22 cellular contexts compared by ENCODE assay signal in the genomic region with DNA sequence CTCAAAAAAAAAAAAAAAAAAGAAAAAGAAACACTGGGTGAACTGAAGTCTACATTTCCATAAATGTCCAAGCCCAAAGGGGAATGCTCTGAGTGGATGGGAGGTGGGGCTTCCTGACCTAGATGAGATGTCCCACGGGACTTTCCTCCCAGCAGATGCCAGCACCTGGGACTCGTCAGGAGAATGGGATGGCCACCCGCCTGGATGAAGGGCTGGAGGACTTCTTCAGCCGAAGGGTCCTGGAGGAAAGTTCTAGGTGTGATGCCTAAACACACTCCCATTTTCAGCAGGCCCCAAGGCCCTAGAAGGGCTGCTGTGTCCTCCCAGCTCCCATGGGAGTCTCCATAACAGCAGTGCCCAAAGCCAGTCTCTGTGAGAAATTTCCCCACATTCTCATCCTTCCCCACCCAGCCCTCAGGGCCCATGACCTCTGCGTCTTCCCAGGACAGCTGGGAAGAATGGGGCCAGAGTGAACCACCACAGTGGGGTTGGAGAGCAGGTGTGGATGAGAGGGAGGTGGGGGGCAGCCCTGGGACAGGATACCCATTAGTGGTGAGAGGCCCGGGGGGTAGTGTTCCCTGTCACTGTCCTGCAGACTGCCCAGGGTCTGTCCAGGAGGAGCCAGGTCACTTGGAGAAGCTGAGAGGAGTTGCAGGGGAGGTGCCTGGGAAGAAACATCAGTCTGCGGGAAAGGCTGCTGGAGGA. TPM values are rescaled to one million over a fixed set of nuclear protein-coding genes. Genes with fewer than 3 reads are reported as not detected.
"Had no signal": no experiment of that assay in that cellular context is flagged by ENCODE, and none has a peak within 500 bp of the region (broad histone marks: within the 10 kb centered on the region; RNA-seq: fewer than 3 reads in every experiment).

No MANE protein-coding gene starts in this region.

- H3K36me3 Mint-ChIP-seq: activated CD4-positive, alpha-beta memory T cell treated with anti-CD3 and anti-CD28 coated beads for 36 hours; activated naive CD4-positive, alpha-beta T cell treated with anti-CD3 and anti-CD28 coated beads, Interleukin-2, amount 50 U/mL, for 72 hours; stimulated activated naive B cell treated with anti-CD40 and anti-IgM and Interleukin-4, amounts not matched to agents 10 μg/mL and 1 μg/mL and 100 μg/mL, for 72 hours had no signal

- ATAC-seq: activated naive CD4-positive, alpha-beta T cell treated with anti-CD3 and anti-CD28 coated beads, Interleukin-2, amount 50 U/mL, for 72 hours; foreskin keratinocyte; stimulated activated naive B cell treated with anti-CD40 and anti-IgM and Interleukin-4, amounts not matched to agents 10 μg/mL and 1 μg/mL and 100 μg/mL, for 72 hours; T-helper 17 cell had no signal

- H3K36me3 ChIP-seq: adrenal gland, sigmoid colon, vagina had no signal

- H3K4me3 Mint-ChIP-seq: activated B cell treated with CpG ODN at 0.5 μM for 24 hours; activated CD4-positive, alpha-beta memory T cell treated with anti-CD3 and anti-CD28 coated beads for 36 hours; memory B cell; nephron; stimulated activated naive B cell treated with anti-CD40 and anti-IgM and Interleukin-4, amounts not matched to agents 10 μg/mL and 1 μg/mL and 100 μg/mL, for 72 hours; T-helper 17 cell had no signal

- H3K27ac ChIP-seq: adrenal gland, foreskin keratinocyte, hepatocyte, sigmoid colon, vagina had no signal

- H3K9me3 Mint-ChIP-seq: activated B cell treated with CpG ODN at 0.5 μM for 24 hours; activated CD4-positive, alpha-beta memory T cell treated with anti-CD3 and anti-CD28 coated beads for 36 hours; activated naive CD4-positive, alpha-beta T cell treated with anti-CD3 and anti-CD28 coated beads, Interleukin-2, amount 50 U/mL, for 72 hours; memory B cell; nephron; stimulated activated naive B cell treated with anti-CD40 and anti-IgM and Interleukin-4, amounts not matched to agents 10 μg/mL and 1 μg/mL and 100 μg/mL, for 72 hours had no signal

- H3K4me1 ChIP-seq: foreskin keratinocyte, sigmoid colon, vagina had no signal

- H3K4me2 ChIP-seq: hepatocyte had no signal

- H3K9me3 ChIP-seq: adrenal gland, sigmoid colon, vagina had no signal

- H3K4me3 ChIP-seq: adrenal gland, hepatocyte, sigmoid colon, vagina had no signal

- DNase-seq: activated B cell treated with CpG ODN at 0.5 μM for 24 hours; activated CD4-positive, alpha-beta memory T cell treated with anti-CD3 and anti-CD28 coated beads for 36 hours; activated CD4-positive, alpha-beta T cell treated with anti-CD3 and anti-CD28 coated beads for 4 hours; activated gamma-delta T cell; central memory CD4-positive, alpha-beta T cell; dermis blood vessel endothelial cell; effector CD8-positive, alpha-beta T cell; foreskin keratinocyte; nucleus accumbens; stimulated activated CD4-positive, alpha-beta T cell treated with anti-CD3 and anti-CD28 coated beads, Interleukin-2, amount 100 ng/mL, for 48 hours; stimulated activated CD8-positive, alpha-beta memory T cell treated with anti-CD3 and anti-CD28 coated beads, Interleukin-4, amount 100 ng/mL, for 48 hours; stimulated activated naive B cell treated with anti-CD40 and anti-IgM and Interleukin-4, amounts not matched to agents 10 μg/mL and 1 μg/mL and 100 μg/mL, for 72 hours; T-helper 17 cell; trophoblast cell had no signal

- H3K27me3 ChIP-seq: adrenal gland, foreskin keratinocyte, hepatocyte, sigmoid colon, vagina had no signal

- H3K27me3 Mint-ChIP-seq: activated B cell treated with CpG ODN at 0.5 μM for 24 hours; activated CD4-positive, alpha-beta memory T cell treated with anti-CD3 and anti-CD28 coated beads for 36 hours; memory B cell had no signal

- H3K27ac Mint-ChIP-seq: activated B cell treated with CpG ODN at 0.5 μM for 24 hours; activated CD4-positive, alpha-beta memory T cell treated with anti-CD3 and anti-CD28 coated beads for 36 hours; memory B cell; nephron; stimulated activated naive B cell treated with anti-CD40 and anti-IgM and Interleukin-4, amounts not matched to agents 10 μg/mL and 1 μg/mL and 100 μg/mL, for 72 hours; T-helper 17 cell had no signal

- H3K4me1 Mint-ChIP-seq: activated B cell treated with CpG ODN at 0.5 μM for 24 hours, memory B cell, nephron, T-helper 17 cell had no signal

RNA-seq across cellular contexts. Expression of a gene that starts 7.1 kb away (rescaled TPM):
- total RNA-seq: activated CD4-positive, alpha-beta memory T cell treated with anti-CD3 and anti-CD28 coated beads for 36 hours; astrocyte; dermis blood vessel endothelial cell; foreskin keratinocyte; hepatocyte; T-helper 17 cell; vagina had no signal

RNA-seq across cellular contexts. Expression of a gene that starts 12.4 kb away (rescaled TPM):
- total RNA-seq: dermis blood vessel endothelial cell had no signal
